ENCODE assay signal across 8 cellular contexts in the genomic region with DNA sequence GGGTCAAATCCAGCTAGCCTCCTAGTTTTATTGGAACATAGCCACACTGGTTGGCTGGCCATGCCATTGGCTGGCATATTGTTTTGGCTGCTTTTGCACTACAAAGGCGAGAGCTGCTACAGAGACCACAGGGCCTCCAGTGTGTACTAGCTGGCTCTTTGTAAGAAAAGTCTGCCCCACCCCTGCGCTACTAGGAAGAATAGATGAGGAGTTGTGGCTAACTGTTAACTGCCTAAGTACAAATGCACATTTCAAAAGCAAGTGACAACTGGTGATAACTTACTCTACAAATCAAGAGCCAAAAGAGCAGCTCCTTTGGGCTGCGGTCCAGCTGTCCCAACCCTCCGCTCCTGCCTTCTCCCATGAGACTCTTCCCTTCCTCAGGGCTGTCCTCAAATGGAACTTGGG.
DNase-seq lines count a peak whose midpoint lies in the region; ATAC-seq lines count a peak whose summit lies in the region.

No MANE protein-coding gene starts in this region.

- H3K27me3 ChIP-seq in HAP-1 (ENCODE audit: low read depth) = no peaks in the 10 kb centered on the region

- no peak overlapping the region for H3K4me3 ChIP-seq in HAP-1

- H3K4me1 ChIP-seq in HAP-1 = peaks cover 31% of the 10 kb centered on the region

- DNase-seq in HAP-1 (ENCODE audit: low spot score in 2 of 2) (peak; percentile 90 to 97), globus pallidus (ENCODE audit: low spot score) (peak; percentile 89), posterior cingulate gyrus (peak in 7 of 10 donors; percentile 24 to 92 (median 34)), GF-D8 (lab: John Stamatoyannopoulos, UW) (no peak), dedifferentiated amniotic fluid mesenchymal stem cell (ENCODE audit: extremely low spot score) (no peak), HuH-7 (ENCODE audit: low spot score) (no peak), GDM1 (lab: John Stamatoyannopoulos, UW) (no peak)
- DNase-seq in activated CD4-positive, alpha-beta T cell treated with anti-CD3 and anti-CD28 coated beads for 36 hours = peak; percentile 55

- H3K27ac Mint-ChIP-seq in activated CD4-positive, alpha-beta T cell treated with anti-CD3 and anti-CD28 coated beads for 36 hours = peak overlapping the region; percentile 99

- H3K4me3 Mint-ChIP-seq in activated CD4-positive, alpha-beta T cell treated with anti-CD3 and anti-CD28 coated beads for 36 hours = peak overlapping the region; percentile 47

- intact Hi-C loops in activated CD4-positive, alpha-beta T cell treated with anti-CD3 and anti-CD28 coated beads for 36 hours (cut with DNase I, micrococcal nuclease) = loop anchor here (2.0 to 5.0 kb wide), 4 partner anchors 15 to 60 kb away; no protein-coding TSS in a partner anchor
- intact Hi-C loops in posterior cingulate gyrus (cut with DNase I) = loop anchor here (2.0 kb wide), 1 partner anchor 65 kb away; a partner anchor contains a TSS

- in situ Hi-C loops in HAP-1 (cut with MboI; ENCODE audit: low sequenced_read_pairs) = no loop called here

- no peaks in the 10 kb centered on the region for H3K9me3 Mint-ChIP-seq in activated CD4-positive, alpha-beta T cell treated with anti-CD3 and anti-CD28 coated beads for 36 hours (ENCODE audit: low read depth)

- peaks cover 24% of the 10 kb centered on the region for H3K36me3 Mint-ChIP-seq in activated CD4-positive, alpha-beta T cell treated with anti-CD3 and anti-CD28 coated beads for 36 hours (ENCODE audit: low read depth)

- POLR2A ChIA-PET in activated CD4-positive, alpha-beta T cell treated with anti-CD3 and anti-CD28 coated beads for 36 hours (lab: Charles Lee) = interaction anchor here (0.6 to 1.9 kb wide), 3 partner anchors 13 to 101 kb away, joined by 4 to 12 read pairs (median 5); a partner anchor contains a TSS

- no peaks in the 10 kb centered on the region for H3K36me3 ChIP-seq in HAP-1 (replicated peaks)

- no peaks in the 10 kb centered on the region for H3K27me3 Mint-ChIP-seq in activated CD4-positive, alpha-beta T cell treated with anti-CD3 and anti-CD28 coated beads for 36 hours

- CTCF ChIA-PET in activated CD4-positive, alpha-beta T cell treated with anti-CD3 and anti-CD28 coated beads for 36 hours (lab: Charles Lee) = interaction anchor here (0.6 to 4.0 kb wide), 7 partner anchors 9 to 1820 kb away, joined by 3 to 38 read pairs (median 5); no protein-coding TSS in a partner anchor

- peak; percentile 42 for ATAC-seq in activated CD4-positive, alpha-beta T cell treated with anti-CD3 and anti-CD28 coated beads for 36 hours

- no peaks in the 10 kb centered on the region for H3K9me3 ChIP-seq in HAP-1

- H3K4me1 Mint-ChIP-seq in activated CD4-positive, alpha-beta T cell treated with anti-CD3 and anti-CD28 coated beads for 36 hours = peaks cover 84% of the 10 kb centered on the region

Comparison
In these comparisons a context has a peak if more than half of its experiments do, and no peak if none do; other contexts are left out.
1. DNase-seq: peak in HAP-1 (2 of 2), activated CD4-positive, alpha-beta T cell treated with anti-CD3 and anti-CD28 coated beads for 36 hours (single experiment), globus pallidus (single experiment) and posterior cingulate gyrus (7 of 10); none in GF-D8 (single experiment), dedifferentiated amniotic fluid mesenchymal stem cell (single experiment), HuH-7 (single experiment) and GDM1 (single experiment).